Comparison of ENCODE assay signal across 16 cellular contexts in genomic region chr1:205526431-205526830, GRCh38. TPM values are rescaled to one million over a fixed set of nuclear protein-coding genes. Genes with fewer than 3 reads are reported as not detected.
A peak's percentile ranks its signal among the peaks of the same experiment; 100 is the strongest.
DNase-seq lines count a peak whose midpoint lies in the region; ATAC-seq and TF ChIP-seq lines count a peak whose summit lies in the region.
"Had no signal": no experiment of that assay in that cellular context is flagged by ENCODE, and none has a peak within 500 bp of the region (broad histone marks: within the 10 kb centered on the region; RNA-seq: fewer than 3 reads in every experiment).

No MANE protein-coding gene starts in this region.

- H3K27me3 ChIP-seq in osteoblast (ENCODE audit: insufficient read depth, low read length), result peaks cover 4% of the 10 kb centered on the region

- H3K4me3 Mint-ChIP-seq in central memory CD8-positive, alpha-beta T cell, result no peak overlapping the region
- no peak overlapping the region for H3K4me3 Mint-ChIP-seq in activated naive CD4-positive, alpha-beta T cell treated with anti-CD3 and anti-CD28 coated beads for 36 hours
- H3K4me3 Mint-ChIP-seq: CD14-positive monocyte; CD4-positive, alpha-beta memory T cell; H9 had no signal

- H3K4me1 ChIP-seq in HEK293 (ENCODE audit: control insufficient read depth, insufficient read depth, low read length), result no peaks in the 10 kb centered on the region
- H3K4me1 ChIP-seq in osteoblast (ENCODE audit: insufficient read depth, low read length), result no peaks in the 10 kb centered on the region

- H3K79me2 ChIP-seq in osteoblast (ENCODE audit: insufficient read depth, low read length), result no peaks in the 10 kb centered on the region

- DNase-seq in Right ventricle myocardium inferior (ENCODE audit: missing footprints), result peak; percentile 62
- DNase-seq in Right ventricle myocardium superior, result no peak
- no peak for DNase-seq in central memory CD8-positive, alpha-beta T cell (ENCODE audit: low spot score in 2 of 2)
- DNase-seq in osteoblast (ENCODE audit: insufficient read length, low spot score, missing footprints), result peak; percentile 76
- DNase-seq in activated naive CD4-positive, alpha-beta T cell treated with anti-CD3 and anti-CD28 coated beads for 36 hours, result no peak
- DNase-seq in NCI-H748 (lab: John Stamatoyannopoulos, UW; ENCODE audit: unreplicated experiment), result no peak
- DNase-seq: AML-193; CD4-positive, alpha-beta memory T cell; DMS79 treated with DMSO at 0.1 percent for 48 hours; GF-D8; H9 had no signal

- POLR2A ChIA-PET in HEK293 (lab: Yijun Ruan, JAX), result no interaction called here

- no peaks in the 10 kb centered on the region for H4K20me1 ChIP-seq in osteoblast (ENCODE audit: insufficient read depth, low read length)

- H3K36me3 ChIP-seq in HEK293 (ENCODE audit: control insufficient read depth in 2 of 2, insufficient read depth in 1 of 2, low read length in 2 of 2), result peaks cover 0 to 17% of the 10 kb centered on the region in 2 experiments; a peak in 1 of 3 replicates
- no peaks in the 10 kb centered on the region for H3K36me3 ChIP-seq in osteoblast (ENCODE audit: insufficient read depth, low read length)

- H3K4me3 ChIP-seq in HEK293 (ENCODE audit: low read depth, low read length) (no peak overlapping the region), osteoblast (ENCODE audit: insufficient read depth, low read length) (no peak overlapping the region)
- H3K4me3 ChIP-seq: A549 had no signal

- TF ChIP-seq CTCF in HEK293 (tag by site-specific recombination; IDR thresholded peaks at IDR 0.05) (no peak), osteoblast (IDR thresholded peaks at IDR 0.05; ENCODE audit: extremely low read depth, low read depth, low read length) (no peak)

- no peaks in the 10 kb centered on the region for H3K9me3 Mint-ChIP-seq in central memory CD8-positive, alpha-beta T cell
- H3K9me3 Mint-ChIP-seq in activated naive CD4-positive, alpha-beta T cell treated with anti-CD3 and anti-CD28 coated beads for 36 hours, result no peaks in the 10 kb centered on the region
- H3K9me3 Mint-ChIP-seq: CD14-positive monocyte; CD4-positive, alpha-beta memory T cell; H9 had no signal

- CTCF ChIA-PET in HEK293 (lab: Yijun Ruan, JAX), result interaction anchor here (0.6 to 9.1 kb wide), 6 partner anchors 14 to 132 kb away, joined by 4 to 459 read pairs (median 42); no protein-coding TSS in a partner anchor
- CTCF ChIA-PET in activated naive CD4-positive, alpha-beta T cell treated with anti-CD3 and anti-CD28 coated beads for 36 hours (lab: Charles Lee), result interaction anchor here (0.7 to 11.0 kb wide), 5 partner anchors 17 to 190 kb away, joined by 3 to 221 read pairs (median 70); no protein-coding TSS in a partner anchor

- no peak overlapping the region for H2AFZ ChIP-seq in osteoblast (ENCODE audit: low read length)

- intact Hi-C loops in Right ventricle myocardium inferior (cut with DNase I) (loop anchor here (5.0 kb wide), 1 partner anchor 131 kb away; no protein-coding TSS in a partner anchor), Right ventricle myocardium superior (cut with DNase I) (loop anchor here (5.0 kb wide), 1 partner anchor 131 kb away; no protein-coding TSS in a partner anchor)
- intact Hi-C loops in activated naive CD4-positive, alpha-beta T cell treated with anti-CD3 and anti-CD28 coated beads for 36 hours (cut with micrococcal nuclease), result loop anchor here (10.0 kb wide), 1 partner anchor 448 kb away; no protein-coding TSS in a partner anchor

- no peak overlapping the region for H3K4me2 ChIP-seq in osteoblast (ENCODE audit: insufficient read depth, low read length)
- H3K4me2 ChIP-seq: A549 had no signal

- no peak for ATAC-seq in Right ventricle myocardium inferior
- ATAC-seq in Right ventricle myocardium superior (ENCODE audit: poor library complexity), result no peak
- ATAC-seq in central memory CD8-positive, alpha-beta T cell (replicated peaks; ENCODE audit: extremely low read depth, poor library complexity, severe bottlenecking), result no peak
- no peak for ATAC-seq in HG02852 (IDR thresholded peaks at IDR 0.05; ENCODE audit: unreplicated experiment)
- ATAC-seq: A549 had no signal

- H3K36me3 Mint-ChIP-seq in central memory CD8-positive, alpha-beta T cell (ENCODE audit: insufficient read depth), result no peaks in the 10 kb centered on the region
- H3K36me3 Mint-ChIP-seq in activated naive CD4-positive, alpha-beta T cell treated with anti-CD3 and anti-CD28 coated beads for 36 hours (ENCODE audit: low read depth), result no peaks in the 10 kb centered on the region
- H3K36me3 Mint-ChIP-seq: CD14-positive monocyte; CD4-positive, alpha-beta memory T cell had no signal

- H3K9me3 ChIP-seq in HEK293 (ENCODE audit: control insufficient read depth, insufficient read depth, low read depth, low read length) (no peaks in the 10 kb centered on the region), osteoblast (ENCODE audit: low read depth, low read length) (no peaks in the 10 kb centered on the region)
- H3K9me3 ChIP-seq: A549 had no signal

- H3K27ac Mint-ChIP-seq in central memory CD8-positive, alpha-beta T cell (ENCODE audit: low read depth), result peak overlapping the region; percentile 68
- no peak overlapping the region for H3K27ac Mint-ChIP-seq in activated naive CD4-positive, alpha-beta T cell treated with anti-CD3 and anti-CD28 coated beads for 36 hours
- H3K27ac Mint-ChIP-seq: CD4-positive, alpha-beta memory T cell had no signal

- H3K27me3 Mint-ChIP-seq in central memory CD8-positive, alpha-beta T cell, result peaks cover 8% of the 10 kb centered on the region
- H3K27me3 Mint-ChIP-seq in activated naive CD4-positive, alpha-beta T cell treated with anti-CD3 and anti-CD28 coated beads for 36 hours (ENCODE audit: low read depth), result no peaks in the 10 kb centered on the region

- H3K4me1 Mint-ChIP-seq in central memory CD8-positive, alpha-beta T cell, result peaks cover 10% of the 10 kb centered on the region
- no peaks in the 10 kb centered on the region for H3K4me1 Mint-ChIP-seq in activated naive CD4-positive, alpha-beta T cell treated with anti-CD3 and anti-CD28 coated beads for 36 hours (ENCODE audit: low read depth)

- H3K27ac ChIP-seq in HEK293 (ENCODE audit: extremely low read depth, low read depth, low read length) (no peak overlapping the region), osteoblast (ENCODE audit: low read depth, low read length) (no peak overlapping the region)
- H3K27ac ChIP-seq: 22Rv1, A549 had no signal

TF ChIP-seq in HEK293, 187 proteins besides CTCF, POLR2A, EP300 and RAD21:
- TF ChIP-seq ZNF600 (tag by site-specific recombination; IDR thresholded peaks at IDR 0.05), result peak; percentile 65; the same call in 1 of the 2 replicates
- no peak for TF ChIP-seq ZNF433 (tag by site-specific recombination; IDR thresholded peaks at IDR 0.05; ENCODE audit: low read depth)
- TF ChIP-seq EGR2 (tag by site-specific recombination; IDR thresholded peaks at IDR 0.05; ENCODE audit: low read depth), result peak; percentile 79
- no peak for TF ChIP-seq WT1 (tag by site-specific recombination; IDR thresholded peaks at IDR 0.05)
- peak; percentile 72 for TF ChIP-seq ZFHX2 (tag by site-specific recombination; conservative IDR thresholded peaks at IDR 0.05)
- TF ChIP-seq ZNF660 (tag by site-specific recombination; IDR thresholded peaks at IDR 0.05), result no peak
TF ChIP-seq in HEK293: peak in this region for 3.

RNA-seq across cellular contexts. Expression of gene CDK18, which starts 22.0 kb away (rescaled TPM):
- total RNA-seq in Right ventricle myocardium inferior (180 TPM), Right ventricle myocardium superior (172 TPM), osteoblast (0.29 and 0.72 TPM in 2 replicates)
- 1 to 10 TPM; 3.6 to 4.1 TPM for total RNA-seq in activated naive CD4-positive, alpha-beta T cell treated with anti-CD3 and anti-CD28 coated beads for 36 hours

Comparison
In these comparisons a context has a peak if more than half of its experiments do, and no peak if none do; other contexts are left out.
1. DNase-seq: peak in Right ventricle myocardium inferior (single experiment) and osteoblast (single experiment); none in Right ventricle myocardium superior (single experiment), central memory CD8-positive, alpha-beta T cell (0 of 2), activated naive CD4-positive, alpha-beta T cell treated with anti-CD3 and anti-CD28 coated beads for 36 hours (single experiment) and NCI-H748 (single experiment).
2. RNA of gene CDK18, which starts 22.0 kb away (total RNA-seq): 180 TPM in Right ventricle myocardium inferior (single experiment) and 172 TPM in Right ventricle myocardium superior (single experiment); 3.6 to 4.1 TPM in activated naive CD4-positive, alpha-beta T cell treated with anti-CD3 and anti-CD28 coated beads for 36 hours and 0.29 to 0.72 TPM in osteoblast; every median in the first group is over 10 times any median in the second.